ENCODE assay signal across 8 cellular contexts in the genomic region with DNA sequence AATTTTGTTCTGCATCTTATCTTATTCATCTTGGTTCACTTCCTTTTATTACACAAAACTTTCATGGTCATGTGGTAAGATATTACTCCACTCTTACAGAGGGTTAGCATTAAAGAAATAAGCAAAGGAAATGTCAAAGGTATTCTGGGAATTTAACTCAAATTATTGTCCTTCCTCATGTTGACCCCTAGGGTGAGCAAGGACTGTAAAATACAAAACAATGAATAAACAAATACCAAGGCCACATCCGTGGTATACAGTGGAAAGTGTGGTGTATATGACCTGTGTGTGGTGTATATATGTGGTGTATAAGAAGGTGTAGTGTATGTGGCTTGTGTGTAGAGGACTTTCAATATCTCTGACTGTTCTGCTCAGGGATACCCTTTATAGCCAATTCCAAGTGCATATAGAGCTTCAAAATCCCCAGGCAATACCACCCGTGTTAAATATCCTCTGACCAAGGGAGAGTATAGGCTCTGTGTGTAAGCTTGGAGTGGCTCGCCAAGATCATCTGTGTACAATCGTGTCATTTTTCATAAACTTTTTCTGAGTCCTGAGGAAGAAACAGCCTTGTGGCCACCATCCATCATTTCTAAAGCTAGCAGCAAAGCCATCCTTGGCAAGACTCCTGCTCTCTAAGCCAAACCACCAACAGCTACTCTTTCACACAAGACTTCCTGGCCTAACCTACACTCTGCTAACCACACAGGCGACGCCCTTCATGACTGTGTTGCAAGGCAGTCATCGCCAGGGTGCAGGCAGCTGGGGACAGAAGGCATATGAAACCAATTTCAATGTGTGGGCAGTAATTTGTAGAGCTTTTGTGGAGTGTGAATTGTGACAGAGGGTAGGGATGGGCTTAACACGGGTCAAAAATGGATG.
DNase-seq lines count a peak whose midpoint lies in the region; ATAC-seq, FAIRE-seq and TF ChIP-seq lines count a peak whose summit lies in the region.

No MANE protein-coding gene starts in this region.

- H3K4me3 ChIP-seq in small intestine (ENCODE audit: low read depth in 1 of 2, low read length in 2 of 2): no peak overlapping the region

- no peaks in the 10 kb centered on the region for H3K9me3 ChIP-seq in small intestine (ENCODE audit: control insufficient read depth, low read depth)

- H3K27me3 ChIP-seq in small intestine (ENCODE audit: control insufficient read depth in 2 of 2, insufficient read depth in 2 of 2, low read length in 2 of 2): no peaks in the 10 kb centered on the region

- H3K4me1 ChIP-seq in small intestine (ENCODE audit: control insufficient read depth in 2 of 2, insufficient read depth in 1 of 2, low read depth in 1 of 2, low read length in 1 of 2): no peaks in the 10 kb centered on the region

- H3K36me3 Mint-ChIP-seq in activated CD4-positive, alpha-beta T cell treated with anti-CD3 and anti-CD28 coated beads, Interleukin-2, amount 10 ng/mL, durations not matched to agents 7 days and 5 days (ENCODE audit: low read depth): peaks cover 17% of the 10 kb centered on the region
- peaks cover 13% of the 10 kb centered on the region for H3K36me3 Mint-ChIP-seq in effector memory CD8-positive, alpha-beta T cell (ENCODE audit: insufficient read depth)

- peak; percentile 90 for ATAC-seq in GM21717 (IDR thresholded peaks at IDR 0.05; ENCODE audit: unreplicated experiment)
- peak; percentile 91 for ATAC-seq in effector memory CD8-positive, alpha-beta T cell (replicated peaks)

- peak; percentile 15 for DNase-seq in COLO668 (lab: John Stamatoyannopoulos, UW; ENCODE audit: unreplicated experiment)
- DNase-seq in M059J (ENCODE audit: low read depth): peak; percentile 96
- peak; percentile 87 for DNase-seq in activated CD4-positive, alpha-beta T cell treated with anti-CD3 and anti-CD28 coated beads, Interleukin-2, amount 10 ng/mL, durations not matched to agents 7 days and 5 days
- DNase-seq in effector memory CD8-positive, alpha-beta T cell: peak; percentile 68 to 69 (median 69)
- peak; percentile 61 for DNase-seq in small intestine
- no peak for DNase-seq in HEK293T (ENCODE audit: extremely low spot score)
- no peak for DNase-seq in GM20000 (ENCODE audit: low spot score)

- H3K9me3 Mint-ChIP-seq in activated CD4-positive, alpha-beta T cell treated with anti-CD3 and anti-CD28 coated beads, Interleukin-2, amount 10 ng/mL, durations not matched to agents 7 days and 5 days: peaks cover 13% of the 10 kb centered on the region
- H3K9me3 Mint-ChIP-seq in effector memory CD8-positive, alpha-beta T cell: no peaks in the 10 kb centered on the region

- no peak for FAIRE-seq in small intestine (lab: Jason Lieb, UNC)

- peak overlapping the region; percentile 97 for H3K27ac Mint-ChIP-seq in activated CD4-positive, alpha-beta T cell treated with anti-CD3 and anti-CD28 coated beads, Interleukin-2, amount 10 ng/mL, durations not matched to agents 7 days and 5 days
- no peak overlapping the region for H3K27ac Mint-ChIP-seq in effector memory CD8-positive, alpha-beta T cell

- H3K4me3 Mint-ChIP-seq in activated CD4-positive, alpha-beta T cell treated with anti-CD3 and anti-CD28 coated beads, Interleukin-2, amount 10 ng/mL, durations not matched to agents 7 days and 5 days: peak overlapping the region; percentile 60
- no peak overlapping the region for H3K4me3 Mint-ChIP-seq in effector memory CD8-positive, alpha-beta T cell

- H3K27ac ChIP-seq in small intestine (ENCODE audit: low read depth in 1 of 2, low read length in 1 of 2): no peak overlapping the region

- H3K4me1 Mint-ChIP-seq in activated CD4-positive, alpha-beta T cell treated with anti-CD3 and anti-CD28 coated beads, Interleukin-2, amount 10 ng/mL, durations not matched to agents 7 days and 5 days: peaks cover 42% of the 10 kb centered on the region
- peaks cover 43 to 55% of the 10 kb centered on the region in 2 donors for H3K4me1 Mint-ChIP-seq in effector memory CD8-positive, alpha-beta T cell (ENCODE audit: low read depth in 2 of 2)

- WGBS in small intestine, 3 donors: 45 to 61% (median 54%) methylated on average over 8 of the region's 8 CpGs

- no peaks in the 10 kb centered on the region for H3K36me3 ChIP-seq in small intestine (ENCODE audit: control insufficient read depth in 2 of 2, insufficient read depth in 2 of 2, low read length in 2 of 2)

- POLR2A ChIA-PET in activated CD4-positive, alpha-beta T cell treated with anti-CD3 and anti-CD28 coated beads, Interleukin-2, amount 10 ng/mL, durations not matched to agents 7 days and 5 days (lab: Charles Lee): interaction anchor here (0.7 to 0.8 kb wide), 2 partner anchors 12 to 14 kb away, joined by 3 to 4 read pairs; no protein-coding TSS in a partner anchor
- POLR2A ChIA-PET in HEK293T (lab: Yijun Ruan, JAX): no interaction called here

- H3K27me3 Mint-ChIP-seq in activated CD4-positive, alpha-beta T cell treated with anti-CD3 and anti-CD28 coated beads, Interleukin-2, amount 10 ng/mL, durations not matched to agents 7 days and 5 days: no peaks in the 10 kb centered on the region
- no peaks in the 10 kb centered on the region for H3K27me3 Mint-ChIP-seq in effector memory CD8-positive, alpha-beta T cell

- no peak for TF ChIP-seq CTCF in GM20000 (IDR thresholded peaks at IDR 0.05; ENCODE audit: extremely low read depth, missing control alignments)

- CTCF ChIA-PET in activated CD4-positive, alpha-beta T cell treated with anti-CD3 and anti-CD28 coated beads, Interleukin-2, amount 10 ng/mL, durations not matched to agents 7 days and 5 days (lab: Charles Lee): interaction anchor here (0.5 to 3.6 kb wide), 27 partner anchors 9 to 1764 kb away, joined by 3 to 26 read pairs (median 4); no protein-coding TSS in a partner anchor
- CTCF ChIA-PET in HEK293T (lab: Yijun Ruan, JAX): interaction anchor here (0.8 kb wide), 1 partner anchor 738 kb away, joined by 3 read pairs; no protein-coding TSS in a partner anchor

TF ChIP-seq in HEK293T, 16 proteins besides CTCF, POLR2A, EP300 and RAD21:
- TF ChIP-seq NFRKB (IDR thresholded peaks at IDR 0.05) (no peak), SUZ12 (IDR thresholded peaks at IDR 0.05) (no peak), FOXM1 (IDR thresholded peaks at IDR 0.05; ENCODE audit: borderline replicate concordance) (no peak), TARDBP (IDR thresholded peaks at IDR 0.05) (no peak), ZNF384 (IDR thresholded peaks at IDR 0.05) (no peak), SP1 (IDR thresholded peaks at IDR 0.05) (no peak), HDGF (IDR thresholded peaks at IDR 0.05; ENCODE audit: borderline replicate concordance) (no peak), FOXA1 (IDR thresholded peaks at IDR 0.05) (no peak), LEF1 (IDR thresholded peaks at IDR 0.05; ENCODE audit: borderline replicate concordance) (no peak), BHLHE40 (IDR thresholded peaks at IDR 0.05; ENCODE audit: borderline replicate concordance) (no peak), ELF4 (IDR thresholded peaks at IDR 0.05) (no peak), ARNT (IDR thresholded peaks at IDR 0.05) (no peak), FOXK2 (IDR thresholded peaks at IDR 0.05) (no peak), CTBP1 (IDR thresholded peaks at IDR 0.05; ENCODE audit: borderline replicate concordance) (no peak)
- TF ChIP-seq, protein P1, sequence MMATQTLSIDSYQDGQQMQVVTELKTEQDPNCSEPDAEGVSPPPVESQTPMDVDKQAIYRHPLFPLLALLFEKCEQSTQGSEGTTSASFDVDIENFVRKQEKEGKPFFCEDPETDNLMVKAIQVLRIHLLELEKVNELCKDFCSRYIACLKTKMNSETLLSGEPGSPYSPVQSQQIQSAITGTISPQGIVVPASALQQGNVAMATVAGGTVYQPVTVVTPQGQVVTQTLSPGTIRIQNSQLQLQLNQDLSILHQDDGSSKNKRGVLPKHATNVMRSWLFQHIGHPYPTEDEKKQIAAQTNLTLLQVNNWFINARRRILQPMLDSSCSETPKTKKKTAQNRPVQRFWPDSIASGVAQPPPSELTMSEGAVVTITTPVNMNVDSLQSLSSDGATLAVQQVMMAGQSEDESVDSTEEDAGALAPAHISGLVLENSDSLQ (IDR thresholded peaks at IDR 0.05): no peak

Comparison
In these comparisons a context has a peak if more than half of its experiments do, and no peak if none do; other contexts are left out.
1. DNase-seq: peak in COLO668 (single experiment), M059J (single experiment), activated CD4-positive, alpha-beta T cell treated with anti-CD3 and anti-CD28 coated beads, Interleukin-2, amount 10 ng/mL, durations not matched to agents 7 days and 5 days (single experiment), effector memory CD8-positive, alpha-beta T cell (3 of 3) and small intestine (single experiment); none in HEK293T (single experiment) and GM20000 (single experiment).